ENCODE assay signal across 8 cellular contexts in the genomic region with DNA sequence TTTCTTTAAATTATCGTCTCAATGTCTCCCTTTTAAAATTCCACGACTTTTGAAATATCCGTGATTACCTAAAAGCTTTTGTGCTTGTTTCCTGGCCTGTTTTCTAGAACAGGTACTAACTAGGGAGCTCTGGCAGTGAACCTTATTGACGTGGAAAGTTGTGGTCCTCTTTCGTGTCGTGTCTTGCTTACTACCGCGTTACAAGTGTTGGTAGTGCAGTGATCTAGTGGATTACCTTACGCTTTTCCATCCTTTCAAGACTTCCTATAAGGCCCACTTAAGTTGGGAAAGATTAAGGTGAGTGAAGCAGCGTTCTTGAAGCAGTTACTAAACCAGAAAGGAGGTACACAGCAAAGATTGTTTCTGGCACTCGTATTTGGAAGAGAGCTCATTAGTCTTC. TPM values are rescaled to one million over a fixed set of nuclear protein-coding genes. Genes with fewer than 3 reads are reported as not detected.
DNase-seq lines count a peak whose midpoint lies in the region; ATAC-seq and TF ChIP-seq lines count a peak whose summit lies in the region.

No MANE protein-coding gene starts in this region.

- WGBS in aorta, 2 donors, result 0% methylated on average over 11 of the region's 11 CpGs

- H3K9me3 ChIP-seq in aorta (ENCODE audit: control insufficient read depth, low read length), result no peaks in the 10 kb centered on the region

- H3K9me3 Mint-ChIP-seq in mesothelial cell of epicardium, result no peaks in the 10 kb centered on the region

- H3K4me1 ChIP-seq in aorta (ENCODE audit: control insufficient read depth in 1 of 2, insufficient read depth in 2 of 2, low read length in 2 of 2), result peaks cover 0 to 2% of the 10 kb centered on the region in 2 donors

- peaks cover 32% of the 10 kb centered on the region for H3K4me1 Mint-ChIP-seq in mesothelial cell of epicardium

- intact Hi-C loops in aorta (cut with DNase I), result loop anchor here (2.0 to 5.0 kb wide), 7 partner anchors 16 to 270 kb away; a partner anchor contains a TSS

- no peaks in the 10 kb centered on the region for H3K27me3 Mint-ChIP-seq in mesothelial cell of epicardium (ENCODE audit: low read depth)

- peak overlapping the region; percentile 98 for H3K27ac Mint-ChIP-seq in mesothelial cell of epicardium

- H3K27me3 ChIP-seq in aorta (ENCODE audit: control insufficient read depth in 1 of 2, insufficient read depth in 2 of 2, low read length in 1 of 2), result no peaks in the 10 kb centered on the region

- peak overlapping the region; percentile 88 for H3K4me3 Mint-ChIP-seq in mesothelial cell of epicardium

- DNase-seq in ELR (ENCODE audit: low read depth) (peak; percentile 50), M059J (ENCODE audit: low read depth) (peak; percentile 29), mesothelial cell of epicardium (ENCODE audit: low spot score in 2 of 2, unreplicated experiment in 2 of 2) (no peak), aorta (no peak), NCI-H524 treated with DMSO at 0.1 percent for 48 hours (lab: John Stamatoyannopoulos, UW) (no peak), mucosa of gallbladder (ENCODE audit: low spot score) (no peak)
- DNase-seq in central memory CD4-positive, alpha-beta T cell, result peak; percentile 15

- no peak for TF ChIP-seq CTCF in mesothelial cell of epicardium (IDR thresholded peaks at IDR 0.05; ENCODE audit: unreplicated experiment)

- peaks cover 0 to 4% of the 10 kb centered on the region in 2 donors for H3K36me3 ChIP-seq in aorta (ENCODE audit: control insufficient read depth in 1 of 2, insufficient read depth in 2 of 2, low read length in 1 of 2)

- H3K36me3 Mint-ChIP-seq in mesothelial cell of epicardium, result peaks cover 28% of the 10 kb centered on the region

- ATAC-seq in aorta (ENCODE audit: low FRiP score), result no peak
- ATAC-seq in GM19463 (IDR thresholded peaks at IDR 0.05; ENCODE audit: unreplicated experiment), result no peak

- peak overlapping the region; percentile 32 to 51 for H3K27ac ChIP-seq in aorta (ENCODE audit: low read depth in 1 of 2, low read length in 2 of 2)

- peak overlapping the region; percentile 49 to 95 for H3K4me3 ChIP-seq in aorta (ENCODE audit: low read length in 2 of 2)

RNA-seq across cellular contexts. Expression of a gene that starts 1.9 kb away (rescaled TPM):
- total RNA-seq in M059J (2014; rRNA removed; shearing (Covaris generic)), result 20.3 and 31.1 TPM in 2 replicates
- total RNA-seq in mesothelial cell of epicardium (184 to 206 TPM (median 190 TPM) in 3 replicates), aorta (100 to 1,000 TPM; 280 to 342 TPM), mucosa of gallbladder (244 TPM)
- 100 to 1,000 TPM in 1 of 2 donors, 10 to 100 TPM in 1; 74.9 to 111 TPM for polyA plus RNA-seq in aorta

RNA-seq across cellular contexts. Expression of a gene that starts 35.4 kb away (rescaled TPM):
- total RNA-seq in M059J (2014; rRNA removed; shearing (Covaris generic)), result not detected in 2 replicates
- total RNA-seq in mesothelial cell of epicardium (11.5 to 14.7 TPM (median 12.4 TPM) in 3 replicates), aorta (1 to 10 TPM; 1.6 to 1.9 TPM), mucosa of gallbladder (2.2 TPM)
- polyA plus RNA-seq in aorta, result under 1 TPM; 0.25 to 0.38 TPM

Comparison
In these comparisons a context has a peak if more than half of its experiments do, and no peak if none do; other contexts are left out.
1. DNase-seq: peak in ELR (single experiment), M059J (single experiment) and central memory CD4-positive, alpha-beta T cell (single experiment); none in mesothelial cell of epicardium (0 of 2), aorta (0 of 2), NCI-H524 treated with DMSO at 0.1 percent for 48 hours (single experiment) and mucosa of gallbladder (single experiment).